In the genomic region with DNA sequence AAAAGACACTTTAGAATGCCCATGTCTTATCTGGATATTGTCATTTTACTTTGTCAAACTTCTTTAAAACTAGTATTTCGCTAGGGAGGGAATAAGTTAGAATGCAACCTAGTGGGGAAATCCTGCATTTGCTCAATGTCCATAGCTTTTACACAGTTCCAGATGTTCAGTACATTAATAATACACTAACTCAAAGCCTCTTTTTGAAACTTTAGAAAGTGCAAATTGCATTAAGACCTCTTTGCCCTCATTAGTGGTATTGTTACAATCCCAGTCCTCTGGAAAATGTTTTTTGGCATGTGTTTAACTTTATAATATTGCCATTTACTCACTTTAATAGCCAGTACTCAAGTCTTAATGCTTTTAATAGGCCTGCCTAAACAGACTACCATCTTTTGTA, we compare ENCODE assay signal across 16 cellular contexts.
DNase-seq lines count a peak whose midpoint lies in the region; ATAC-seq and TF ChIP-seq lines count a peak whose summit lies in the region.
"Had no signal": no experiment of that assay in that cellular context is flagged by ENCODE, and none has a peak within 500 bp of the region (broad histone marks: within the 10 kb centered on the region; RNA-seq: fewer than 3 reads in every experiment).

No MANE protein-coding gene starts in this region.

- no peaks in the 10 kb centered on the region for H3K27me3 Mint-ChIP-seq in activated CD8-positive, alpha-beta T cell treated with anti-CD3 and anti-CD28 coated beads for 36 hours

- peak; percentile 30; the same call in 1 of the 2 replicates for TF ChIP-seq CTCF in BE2C (IDR thresholded peaks at IDR 0.05; ENCODE audit: low read depth, low read length)
- TF ChIP-seq CTCF in MM.1S (IDR thresholded peaks at IDR 0.05; ENCODE audit: low read length): no peak
- TF ChIP-seq CTCF in SK-N-SH (IDR thresholded peaks at IDR 0.05): no peak
- peak; percentile 15 for TF ChIP-seq CTCF in hepatocyte (IDR thresholded peaks at IDR 0.05; ENCODE audit: poor library complexity)
- TF ChIP-seq CTCF in GM20000 (IDR thresholded peaks at IDR 0.05; ENCODE audit: extremely low read depth, missing control alignments): no peak
- no peak for TF ChIP-seq CTCF in activated CD8-positive, alpha-beta T cell treated with anti-CD3 and anti-CD28 coated beads for 36 hours (IDR thresholded peaks at IDR 0.05)

- peak; percentile 24 for TF ChIP-seq RAD21 in SK-N-SH (IDR thresholded peaks at IDR 0.05; ENCODE audit: low read length)

- no peak overlapping the region for H3K4me3 Mint-ChIP-seq in activated CD8-positive, alpha-beta T cell treated with anti-CD3 and anti-CD28 coated beads for 36 hours

- POLR2A ChIA-PET in SK-N-SH (lab: Yijun Ruan, JAX): no interaction called here
- POLR2A ChIA-PET in activated CD8-positive, alpha-beta T cell treated with anti-CD3 and anti-CD28 coated beads for 36 hours (lab: Charles Lee): no interaction called here

- H3K9ac ChIP-seq in MM.1S (ENCODE audit: low read length): no peak overlapping the region
- H3K9ac ChIP-seq in SK-N-SH: no peak overlapping the region

- H3K4me2 ChIP-seq in MM.1S (ENCODE audit: low read depth, low read length): peak overlapping the region; percentile 24; the same call in 1 of the 2 replicates
- H3K4me2 ChIP-seq in SK-N-SH: no peak overlapping the region
- no peak overlapping the region for H3K4me2 ChIP-seq in hepatocyte

- H3K27me3 ChIP-seq in BE2C (no peaks in the 10 kb centered on the region), MM.1S (replicated peaks; ENCODE audit: insufficient read depth, low read length) (no peaks in the 10 kb centered on the region), SK-N-SH (ENCODE audit: insufficient read depth) (no peaks in the 10 kb centered on the region), hepatocyte (no peaks in the 10 kb centered on the region)

- no peaks in the 10 kb centered on the region for H3K79me2 ChIP-seq in MM.1S (ENCODE audit: low read length)
- H3K79me2 ChIP-seq in SK-N-SH (ENCODE audit: insufficient read depth): no peaks in the 10 kb centered on the region; the same call in 1 of the 2 replicates
- H3K79me2 ChIP-seq in hepatocyte: no peaks in the 10 kb centered on the region

- no peak overlapping the region for H3K27ac Mint-ChIP-seq in activated CD8-positive, alpha-beta T cell treated with anti-CD3 and anti-CD28 coated beads for 36 hours

- no peak overlapping the region for H3K27ac ChIP-seq in MM.1S (ENCODE audit: low read length)
- H3K27ac ChIP-seq in SK-N-SH (ENCODE audit: low read depth in 2 of 2, low read length in 1 of 2): peak overlapping the region in 1 of 2 experiments; percentile 93; a peak in 2 of 4 replicates
- H3K27ac ChIP-seq in hepatocyte: peak overlapping the region; percentile 37

- H3K9me2 ChIP-seq in MM.1S (replicated peaks; ENCODE audit: insufficient read depth, low read length) (no peaks in the 10 kb centered on the region), SK-N-SH (no peaks in the 10 kb centered on the region), hepatocyte (replicated peaks; ENCODE audit: insufficient read depth) (no peaks in the 10 kb centered on the region)

- H3K4me3 ChIP-seq in BE2C (ENCODE audit: low read depth, low read length) (no peak overlapping the region), MM.1S (ENCODE audit: low read length) (no peak overlapping the region), SK-N-SH (ENCODE audit: low read depth in 2 of 2, low read length in 1 of 2) (no peak overlapping the region), hepatocyte (no peak overlapping the region)

- peaks cover 2% of the 10 kb centered on the region for H3K9me3 Mint-ChIP-seq in activated CD8-positive, alpha-beta T cell treated with anti-CD3 and anti-CD28 coated beads for 36 hours

- no peaks in the 10 kb centered on the region for H3K9me3 ChIP-seq in BE2C
- H3K9me3 ChIP-seq in MM.1S (replicated peaks; ENCODE audit: insufficient read depth, low read length): no peaks in the 10 kb centered on the region
- H3K9me3 ChIP-seq in SK-N-SH: peaks cover 18% of the 10 kb centered on the region; the same call in 1 of the 2 replicates
- no peaks in the 10 kb centered on the region for H3K9me3 ChIP-seq in hepatocyte (ENCODE audit: low read depth)

- peak in 1 of 2 experiments; percentile 84; a peak in 2 of 4 replicates for TF ChIP-seq EP300 in SK-N-SH (IDR thresholded peaks at IDR 0.05; ENCODE audit: borderline replicate concordance in 1 of 2, low read depth in 1 of 2, low read length in 1 of 2)

- DNase-seq in BE2C: no peak
- DNase-seq in MM.1S: no peak
- DNase-seq in SK-N-SH: peak; percentile 13
- peak; percentile 4 for DNase-seq in hepatocyte (ENCODE audit: low spot score)
- DNase-seq in NCI-H1436 (lab: John Stamatoyannopoulos, UW): no peak
- DNase-seq in GM20000 (ENCODE audit: low spot score): no peak
- DNase-seq in activated CD8-positive, alpha-beta T cell treated with anti-CD3 and anti-CD28 coated beads for 36 hours: no peak
- DNase-seq: COR-L47; DMS153; KBM-7; NCI-H345; NCI-H526 treated with DMSO at 0.1 percent for 48 hours; NK-92 treated with Interleukin-12 subunit alpha and Interleukin-12 subunit beta, amount 100 ng/mL, for 24 hours; SHP77 had no signal

- H4K20me1 ChIP-seq in MM.1S (ENCODE audit: insufficient read depth, low read length) (no peaks in the 10 kb centered on the region; the same call in 1 of the 2 replicates), SK-N-SH (ENCODE audit: insufficient read depth) (no peaks in the 10 kb centered on the region), hepatocyte (ENCODE audit: insufficient read depth, poor library complexity, severe bottlenecking) (no peaks in the 10 kb centered on the region)

- CTCF ChIA-PET in SK-N-SH (lab: Yijun Ruan, JAX): interaction anchor here (0.9 to 1.7 kb wide), 6 partner anchors 8 to 77 kb away, joined by 3 to 4 read pairs (median 3); no protein-coding TSS in a partner anchor
- CTCF ChIA-PET in activated CD8-positive, alpha-beta T cell treated with anti-CD3 and anti-CD28 coated beads for 36 hours (lab: Charles Lee): no interaction called here

- 69% methylated on average over 1 of the region's 1 CpG for WGBS in SK-N-SH (ENCODE audit: low lambda C conversion rate)
- WGBS in hepatocyte (ENCODE audit: low lambda C conversion rate, missing lambda C conversion rate): 59% methylated on average over 1 of the region's 1 CpG

- H3F3A ChIP-seq in MM.1S (ENCODE audit: insufficient read depth, low read length): peaks cover 6% of the 10 kb centered on the region
- peaks cover 3% of the 10 kb centered on the region for H3F3A ChIP-seq in SK-N-SH (replicated peaks; ENCODE audit: insufficient read depth)

- intact Hi-C loops in activated CD8-positive, alpha-beta T cell treated with anti-CD3 and anti-CD28 coated beads for 36 hours (cut with micrococcal nuclease): no loop called here

- ATAC-seq in HG03039 (IDR thresholded peaks at IDR 0.05; ENCODE audit: unreplicated experiment): no peak
- no peak for ATAC-seq in activated CD8-positive, alpha-beta T cell treated with anti-CD3 and anti-CD28 coated beads for 36 hours
- ATAC-seq: HCT116 had no signal

- H3K4me1 Mint-ChIP-seq in activated CD8-positive, alpha-beta T cell treated with anti-CD3 and anti-CD28 coated beads for 36 hours (ENCODE audit: low read depth): peaks cover 5% of the 10 kb centered on the region

- H2AFZ ChIP-seq in MM.1S (ENCODE audit: low read length) (no peak overlapping the region), SK-N-SH (ENCODE audit: low read depth) (no peak overlapping the region), hepatocyte (no peak overlapping the region)

- H3K4me1 ChIP-seq in BE2C (no peaks in the 10 kb centered on the region; the same call in 1 of the 2 replicates), MM.1S (ENCODE audit: low read length) (peaks cover 7% of the 10 kb centered on the region), SK-N-SH (ENCODE audit: control insufficient read depth in 1 of 2, insufficient read depth in 2 of 2, low read depth in 1 of 2, low read length in 1 of 2) (peaks cover 0 to 13% of the 10 kb centered on the region in 2 experiments; a peak in 2 of 4 replicates), hepatocyte (ENCODE audit: insufficient read depth) (no peaks in the 10 kb centered on the region)

- H3K36me3 ChIP-seq in BE2C: no peaks in the 10 kb centered on the region; the same call in 1 of the 2 replicates
- no peaks in the 10 kb centered on the region for H3K36me3 ChIP-seq in MM.1S (replicated peaks; ENCODE audit: insufficient read depth, low read length)
- peaks cover 10 to 55% of the 10 kb centered on the region in 2 experiments for H3K36me3 ChIP-seq in SK-N-SH (replicated peaks in 1 of 2; ENCODE audit: control insufficient read depth in 1 of 2, insufficient read depth in 2 of 2, low read length in 1 of 2)
- H3K36me3 ChIP-seq in hepatocyte (replicated peaks; ENCODE audit: insufficient read depth, low read depth): no peaks in the 10 kb centered on the region

- peaks cover 24% of the 10 kb centered on the region for H3K36me3 Mint-ChIP-seq in activated CD8-positive, alpha-beta T cell treated with anti-CD3 and anti-CD28 coated beads for 36 hours (ENCODE audit: low read depth)

TF ChIP-seq in SK-N-SH, 30 proteins besides CTCF, POLR2A, EP300 and RAD21:
- TF ChIP-seq, protein P1, sequence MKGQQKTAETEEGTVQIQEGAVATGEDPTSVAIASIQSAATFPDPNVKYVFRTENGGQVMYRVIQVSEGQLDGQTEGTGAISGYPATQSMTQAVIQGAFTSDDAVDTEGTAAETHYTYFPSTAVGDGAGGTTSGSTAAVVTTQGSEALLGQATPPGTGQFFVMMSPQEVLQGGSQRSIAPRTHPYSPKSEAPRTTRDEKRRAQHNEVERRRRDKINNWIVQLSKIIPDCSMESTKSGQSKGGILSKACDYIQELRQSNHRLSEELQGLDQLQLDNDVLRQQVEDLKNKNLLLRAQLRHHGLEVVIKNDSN (IDR thresholded peaks at IDR 0.05; ENCODE audit: borderline replicate concordance, low read depth): no peak
- TF ChIP-seq RCOR1 (IDR thresholded peaks at IDR 0.05; ENCODE audit: low read length) (peak; percentile 77), CHD2 (IDR thresholded peaks at IDR 0.05; ENCODE audit: low read length, partially characterized antibody) (peak; percentile 44)

Comparison
In these comparisons a context has a peak if more than half of its experiments do, and no peak if none do; other contexts are left out.
1. DNase-seq: peak in SK-N-SH (single experiment) and hepatocyte (single experiment); none in BE2C (single experiment), MM.1S (single experiment), NCI-H1436 (single experiment), GM20000 (single experiment) and activated CD8-positive, alpha-beta T cell treated with anti-CD3 and anti-CD28 coated beads for 36 hours (single experiment).
2. CTCF ChIP-seq: peak in BE2C (single experiment) and hepatocyte (single experiment); none in MM.1S (single experiment), SK-N-SH (single experiment), GM20000 (single experiment) and activated CD8-positive, alpha-beta T cell treated with anti-CD3 and anti-CD28 coated beads for 36 hours (single experiment).